In the genomic region with DNA sequence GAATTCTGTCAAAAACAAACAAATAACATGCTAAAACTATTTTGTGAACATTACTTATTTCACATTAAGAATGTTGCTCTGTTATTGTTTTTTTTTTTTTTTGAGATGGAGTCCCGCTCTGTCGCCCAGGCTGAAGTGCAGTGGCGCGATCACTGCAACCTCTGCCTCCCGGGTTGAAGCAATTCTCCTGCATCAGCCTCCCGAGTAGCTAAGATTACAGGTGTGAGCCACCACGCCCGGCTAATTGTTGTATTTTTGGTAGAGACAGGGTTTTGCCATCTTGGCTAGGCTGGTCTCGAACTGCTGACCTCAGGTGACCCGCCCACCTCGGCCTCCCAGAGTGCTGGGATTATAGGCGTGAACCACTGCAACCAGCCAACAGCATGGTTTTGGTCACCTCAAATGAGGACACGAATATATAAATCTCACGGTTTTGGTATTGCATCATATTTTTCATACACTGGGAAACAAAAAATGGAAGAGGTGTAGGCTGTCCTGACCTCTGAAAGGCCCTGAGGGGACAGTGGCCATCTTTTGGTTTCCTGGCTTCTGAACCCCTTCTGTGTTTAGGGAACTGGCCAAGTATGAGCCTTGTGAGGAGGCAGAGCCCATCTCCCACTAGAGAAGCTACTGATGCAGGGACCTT, we compare ENCODE assay signal across 30 cellular contexts. TPM values are rescaled to one million over a fixed set of nuclear protein-coding genes. Genes with fewer than 3 reads are reported as not detected.
"Had no signal": no experiment of that assay in that cellular context is flagged by ENCODE, and none has a peak within 500 bp of the region (broad histone marks: within the 10 kb centered on the region; RNA-seq: fewer than 3 reads in every experiment).

No MANE protein-coding gene starts in this region.

- H3K36me3 ChIP-seq: esophagus squamous epithelium, spleen, transverse colon had no signal

- FAIRE-seq: astrocyte, TTC549, urothelium cell line had no signal

- H3K27ac ChIP-seq: epithelial cell of prostate, esophagus squamous epithelium, spleen, testis had no signal

- H3K27me3 ChIP-seq: testis, transverse colon had no signal

- ATAC-seq: activated T-cell treated with anti-CD3 and anti-CD28 coated beads, Interleukin-2, amount 50 U/mL, for 4 hours; activated T-helper 17 cell treated with anti-CD3 and anti-CD28 coated beads, Interleukin-2, amount 50 U/mL, for 72 hours; naive thymus-derived CD4-positive, alpha-beta T cell; stimulated activated naive CD8-positive, alpha-beta T cell treated with anti-CD3 and anti-CD28 coated beads, Interleukin-15, Interleukin-2, amounts not matched to agents 100 U/mL and 50 U/mL, for 24 hours had no signal

- H3K4me3 ChIP-seq: esophagus squamous epithelium, spleen, testis, transverse colon had no signal

- H3K4me1 ChIP-seq: testis had no signal

- DNase-seq: activated CD4-positive, alpha-beta memory T cell treated with anti-CD3 and anti-CD28 coated beads, Interleukin-2, amount 10 ng/mL, durations not matched to agents 7 days and 5 days; activated CD4-positive, alpha-beta T cell treated with anti-CD3 and anti-CD28 coated beads for 1 hour; activated CD4-positive, alpha-beta T cell treated with anti-CD3 and anti-CD28 coated beads, Interleukin-2, amount 10 ng/mL, durations not matched to agents 7 days and 5 days; activated CD8-positive, alpha-beta memory T cell treated with anti-CD3 and anti-CD28 coated beads, Interleukin-2, amount 50 U/mL, for 48 hours; activated gamma-delta T cell treated with Interleukin-2 at 50 U/mL for 16 hours; activated naive CD4-positive, alpha-beta T cell treated with anti-CD3 and anti-CD28 coated beads, Interleukin-2, amount 50 U/mL, for 16 hours; activated T-cell treated with anti-CD3 and anti-CD28 coated beads, Interleukin-2, amount 50 U/mL, for 4 hours; amniotic stem cell; central memory CD4-positive, alpha-beta T cell; esophagus squamous epithelium; midbrain; naive thymus-derived CD4-positive, alpha-beta T cell; spleen; stimulated activated CD4-positive, alpha-beta T cell treated with anti-CD3 and anti-CD28 coated beads, Interleukin-2, amount 100 ng/mL, for 48 hours; stimulated activated naive CD8-positive, alpha-beta T cell treated with anti-CD3 and anti-CD28 coated beads, Interleukin-15, Interleukin-2, amounts not matched to agents 100 U/mL and 50 U/mL, for 24 hours; SW 1271; T-helper 9 cell; testis had no signal

- H3K9me3 ChIP-seq: esophagus squamous epithelium, spleen, testis, transverse colon had no signal

RNA-seq across cellular contexts. Expression of gene GPR42, which starts 25.5 kb away (rescaled TPM):
- total RNA-seq: activated CD4-positive, alpha-beta T cell treated with anti-CD3 and anti-CD28 coated beads, Interleukin-2, amount 10 ng/mL, durations not matched to agents 7 days and 5 days; astrocyte; esophagus squamous epithelium; glomerular endothelial cell; liver; neural crest cell; pulmonary artery endothelial cell; right cardiac atrium; testis; transverse colon; WTC11 had no signal
- polyA plus RNA-seq: liver; naive thymus-derived CD4-positive, alpha-beta T cell; right cardiac atrium had no signal

RNA-seq across cellular contexts. Expression of gene FFAR3, which starts 38.1 kb away (rescaled TPM):
- total RNA-seq: activated CD4-positive, alpha-beta T cell treated with anti-CD3 and anti-CD28 coated beads, Interleukin-2, amount 10 ng/mL, durations not matched to agents 7 days and 5 days; astrocyte; esophagus squamous epithelium; glomerular endothelial cell; neural crest cell; pulmonary artery endothelial cell; WTC11 had no signal
- polyA plus RNA-seq: liver; naive thymus-derived CD4-positive, alpha-beta T cell had no signal

RNA-seq across cellular contexts. Expression of gene FFAR1, which starts 48.7 kb away (rescaled TPM):
- total RNA-seq: activated CD4-positive, alpha-beta memory T cell treated with anti-CD3 and anti-CD28 coated beads, Interleukin-2, amount 10 ng/mL, durations not matched to agents 7 days and 5 days; activated CD4-positive, alpha-beta T cell treated with anti-CD3 and anti-CD28 coated beads, Interleukin-2, amount 10 ng/mL, durations not matched to agents 7 days and 5 days; activated T-cell treated with anti-CD3 and anti-CD28 coated beads, Interleukin-2, amount 50 U/mL, for 4 hours; astrocyte; esophagus squamous epithelium; glomerular endothelial cell; liver; neural crest cell; pulmonary artery endothelial cell; right cardiac atrium had no signal
- polyA plus RNA-seq: liver; naive thymus-derived CD4-positive, alpha-beta T cell; right cardiac atrium had no signal

RNA-seq across cellular contexts. Expression of gene FFAR2, which starts 51.7 kb away (rescaled TPM):
- total RNA-seq: activated CD4-positive, alpha-beta memory T cell treated with anti-CD3 and anti-CD28 coated beads, Interleukin-2, amount 10 ng/mL, durations not matched to agents 7 days and 5 days; activated CD4-positive, alpha-beta T cell treated with anti-CD3 and anti-CD28 coated beads, Interleukin-2, amount 10 ng/mL, durations not matched to agents 7 days and 5 days; activated T-cell treated with anti-CD3 and anti-CD28 coated beads, Interleukin-2, amount 50 U/mL, for 4 hours; activated T-helper 17 cell treated with anti-CD3 and anti-CD28 coated beads, Interleukin-2, amount 50 U/mL, for 72 hours; astrocyte; glomerular endothelial cell; neural crest cell; pulmonary artery endothelial cell; testis; WTC11 had no signal
- polyA plus RNA-seq: naive thymus-derived CD4-positive, alpha-beta T cell had no signal
